ENCODE assay signal across 18 cellular contexts in the genomic region with DNA sequence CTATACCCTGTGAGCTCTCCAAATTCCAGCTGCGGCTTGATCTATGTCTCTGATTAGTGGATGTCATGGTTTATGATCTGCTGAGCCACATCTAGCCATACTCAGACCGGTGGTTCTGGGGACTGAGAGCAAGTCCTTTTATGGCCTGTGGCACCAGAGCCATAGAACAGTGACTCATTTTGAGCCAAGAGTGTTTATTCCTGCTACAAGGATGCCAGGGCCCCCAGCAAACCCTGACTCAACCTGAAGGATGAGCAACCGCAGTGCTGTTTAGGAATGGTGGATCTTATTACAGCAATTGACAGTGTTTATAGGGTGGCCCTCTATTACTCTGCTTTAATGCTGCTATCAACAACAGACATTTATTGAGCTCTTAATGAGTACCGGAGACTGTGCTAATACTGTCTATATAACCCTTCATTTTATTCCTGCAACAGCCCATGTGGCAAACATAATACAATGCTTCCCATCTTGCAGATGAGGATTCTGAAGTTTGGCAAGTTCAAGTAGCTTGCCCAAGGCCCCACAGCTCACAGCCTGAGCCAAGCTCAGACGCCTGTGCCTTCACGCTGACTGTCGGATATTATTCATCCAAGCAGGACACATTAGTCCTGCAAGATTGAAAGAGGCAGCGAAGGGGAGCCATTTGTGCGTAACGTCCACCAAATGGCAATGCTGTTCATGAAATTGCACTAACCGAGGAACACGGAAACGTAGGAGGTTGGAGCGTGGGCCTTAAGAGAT.
DNase-seq lines count a peak whose midpoint lies in the region; ATAC-seq and TF ChIP-seq lines count a peak whose summit lies in the region.
"Had no signal": no experiment of that assay in that cellular context is flagged by ENCODE, and none has a peak within 500 bp of the region (broad histone marks: within the 10 kb centered on the region; RNA-seq: fewer than 3 reads in every experiment).

No MANE protein-coding gene starts in this region.

- no peak overlapping the region for H3K4me3 Mint-ChIP-seq in glutamatergic neuron (ENCODE audit: unreplicated experiment)
- H3K4me3 Mint-ChIP-seq: activated naive CD4-positive, alpha-beta T cell treated with anti-CD3 and anti-CD28 coated beads, Interleukin-2, amount 50 U/mL, for 24 hours; GM23338; neural crest cell had no signal

- H3K4me3 ChIP-seq in skeletal muscle cell (ENCODE audit: low read depth, low read length): no peak overlapping the region
- H3K4me3 ChIP-seq: coronary artery, gastroesophageal sphincter, GM23338, skin epidermis, thoracic aorta had no signal

- no peak for TF ChIP-seq CTCF in glutamatergic neuron (IDR thresholded peaks at IDR 0.05; ENCODE audit: partially characterized antibody, unreplicated experiment)

- H3K36me3 Mint-ChIP-seq in glutamatergic neuron (ENCODE audit: unreplicated experiment): no peaks in the 10 kb centered on the region

- H3K4me1 Mint-ChIP-seq in glutamatergic neuron (ENCODE audit: low read depth, unreplicated experiment): no peaks in the 10 kb centered on the region
- H3K4me1 Mint-ChIP-seq: GM23338, neural crest cell had no signal

- peak; percentile 62 for ATAC-seq in esophagus mucosa
- ATAC-seq: gastroesophageal sphincter, GM23338, left colon had no signal

- H3K27me3 Mint-ChIP-seq in glutamatergic neuron (ENCODE audit: unreplicated experiment): peaks cover 10% of the 10 kb centered on the region
- H3K27me3 Mint-ChIP-seq: activated naive CD4-positive, alpha-beta T cell treated with anti-CD3 and anti-CD28 coated beads, Interleukin-2, amount 50 U/mL, for 24 hours had no signal

- DNase-seq in GM04503 (ENCODE audit: low read depth) (peak; percentile 64), RKO (ENCODE audit: low spot score) (peak; percentile 57), skeletal muscle cell (ENCODE audit: low read depth) (peak; percentile 66), NCI-H524 treated with DMSO at 0.1 percent for 48 hours (lab: John Stamatoyannopoulos, UW) (no peak), COR-L47 (lab: John Stamatoyannopoulos, UW) (no peak), glutamatergic neuron (no peak)
- DNase-seq: left colon, NCI-H1417, NCI-H524, Right ventricle myocardium superior had no signal

- H3K27ac Mint-ChIP-seq in glutamatergic neuron (ENCODE audit: unreplicated experiment): no peak overlapping the region
- H3K27ac Mint-ChIP-seq: activated naive CD4-positive, alpha-beta T cell treated with anti-CD3 and anti-CD28 coated beads, Interleukin-2, amount 50 U/mL, for 24 hours; GM23338 had no signal

- H3K9me3 Mint-ChIP-seq in glutamatergic neuron (ENCODE audit: unreplicated experiment): no peaks in the 10 kb centered on the region
- H3K9me3 Mint-ChIP-seq: activated naive CD4-positive, alpha-beta T cell treated with anti-CD3 and anti-CD28 coated beads, Interleukin-2, amount 50 U/mL, for 24 hours; GM23338; neural crest cell had no signal

Comparison
In these comparisons a context has a peak if more than half of its experiments do, and no peak if none do; other contexts are left out.
1. DNase-seq: peak in GM04503 (single experiment), RKO (single experiment) and skeletal muscle cell (single experiment); none in NCI-H524 treated with DMSO at 0.1 percent for 48 hours (single experiment), COR-L47 (single experiment) and glutamatergic neuron (single experiment).